1 cellular context compared by ENCODE assay signal in the genomic region with DNA sequence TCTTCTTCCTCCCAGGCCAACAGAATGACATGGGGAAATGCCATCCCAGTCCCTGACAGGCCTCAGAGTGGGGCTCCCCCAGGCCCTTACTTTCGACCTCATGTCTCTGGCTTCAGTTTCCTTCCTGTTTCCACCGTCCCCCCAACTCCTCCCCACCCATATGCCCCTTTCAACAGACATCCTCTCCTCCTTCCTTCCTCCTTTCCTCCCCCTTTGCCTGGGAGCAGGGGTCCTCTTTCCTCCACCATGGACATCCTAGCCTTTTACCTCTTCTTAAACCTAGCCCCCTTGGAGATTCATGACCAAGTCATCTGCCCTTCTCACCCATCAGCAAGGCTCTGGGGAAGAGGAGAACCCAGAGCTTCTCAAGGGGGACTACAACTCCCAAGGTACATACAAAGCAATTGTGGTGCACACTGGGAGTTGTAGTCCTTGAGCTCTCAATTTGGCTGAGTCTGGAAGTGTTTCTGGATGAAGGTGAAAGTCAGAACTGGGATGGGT.
TF ChIP-seq lines count a peak whose summit lies in the region.

No MANE protein-coding gene starts in this region.

TF ChIP-seq in GM12878, 131 proteins besides CTCF, POLR2A, EP300 and RAD21 (continues in another document):
- TF ChIP-seq YY1 (IDR thresholded peaks at IDR 0.05; ENCODE audit: low read depth, low read length) (peak; percentile 71), CREM (IDR thresholded peaks at IDR 0.05; ENCODE audit: low read depth) (peak; percentile 84; the same call in 1 of the 2 replicates), HCFC1 (IDR thresholded peaks at IDR 0.05; ENCODE audit: low read length) (peak; percentile 93), EED (IDR thresholded peaks at IDR 0.05; ENCODE audit: low read depth) (peak; percentile 46; the same call in 1 of the 2 replicates), HDAC2 (IDR thresholded peaks at IDR 0.05) (no peak), SIX5 (IDR thresholded peaks at IDR 0.05; ENCODE audit: low read depth, low read length, severe bottlenecking) (peak; percentile 99), ZNF217 (IDR thresholded peaks at IDR 0.05) (no peak), TBL1XR1 (IDR thresholded peaks at IDR 0.05; ENCODE audit: low read depth, low read length) (no peak), SREBF1 (IDR thresholded peaks at IDR 0.05; ENCODE audit: low read length) (no peak; the same call in 1 of the 2 replicates), HDGF (IDR thresholded peaks at IDR 0.05) (peak; percentile 80; the same call in 1 of the 2 replicates), EGR1 (IDR thresholded peaks at IDR 0.05; ENCODE audit: borderline replicate concordance in 1 of 2, low read depth in 2 of 2, low read length in 2 of 2) (peak in 1 of 2 experiments; percentile 28; a peak in 1 of 3 replicates), HDAC6 (IDR thresholded peaks at IDR 0.05; ENCODE audit: unreplicated experiment) (no peak), FOS (IDR thresholded peaks at IDR 0.05; ENCODE audit: borderline replicate concordance, extremely low read depth, insufficient read length) (no peak), SP1 (IDR thresholded peaks at IDR 0.05; ENCODE audit: low read depth, low read length) (no peak), TCF3 (IDR thresholded peaks at IDR 0.05; ENCODE audit: borderline replicate concordance, insufficient read depth, low read depth, low read length) (no peak), NR2C1 (IDR thresholded peaks at IDR 0.05) (0 out of 2 replicates have a peak, but pooled peaks have one; percentile 28), STAT1 (conservative IDR thresholded peaks at IDR 0.05) (no peak), FOXM1 (IDR thresholded peaks at IDR 0.05; ENCODE audit: low read depth, low read length) (no peak), EZH2 (IDR thresholded peaks at IDR 0.05; ENCODE audit: borderline replicate concordance, control insufficient read depth, low read depth, low read length) (no peak), PAX8 (IDR thresholded peaks at IDR 0.05) (no peak), IKZF1 (conservative IDR thresholded peaks at IDR 0.05) (peak; percentile 87), MXI1 (IDR thresholded peaks at IDR 0.05; ENCODE audit: low read depth, low read length) (no peak), SMAD5 (IDR thresholded peaks at IDR 0.05; ENCODE audit: low read depth) (no peak), POLR2AphosphoS5 (IDR thresholded peaks at IDR 0.05; ENCODE audit: low read length) (no peak)
- TF ChIP-seq, protein P1, sequence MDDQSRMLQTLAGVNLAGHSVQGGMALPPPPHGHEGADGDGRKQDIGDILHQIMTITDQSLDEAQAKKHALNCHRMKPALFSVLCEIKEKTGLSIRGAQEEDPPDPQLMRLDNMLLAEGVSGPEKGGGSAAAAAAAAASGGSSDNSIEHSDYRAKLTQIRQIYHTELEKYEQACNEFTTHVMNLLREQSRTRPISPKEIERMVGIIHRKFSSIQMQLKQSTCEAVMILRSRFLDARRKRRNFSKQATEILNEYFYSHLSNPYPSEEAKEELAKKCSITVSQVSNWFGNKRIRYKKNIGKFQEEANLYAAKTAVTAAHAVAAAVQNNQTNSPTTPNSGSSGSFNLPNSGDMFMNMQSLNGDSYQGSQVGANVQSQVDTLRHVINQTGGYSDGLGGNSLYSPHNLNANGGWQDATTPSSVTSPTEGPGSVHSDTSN (IDR thresholded peaks at IDR 0.05; ENCODE audit: insufficient replicate concordance, low read depth, low read length) = no peak
- TF ChIP-seq, protein P2, sequence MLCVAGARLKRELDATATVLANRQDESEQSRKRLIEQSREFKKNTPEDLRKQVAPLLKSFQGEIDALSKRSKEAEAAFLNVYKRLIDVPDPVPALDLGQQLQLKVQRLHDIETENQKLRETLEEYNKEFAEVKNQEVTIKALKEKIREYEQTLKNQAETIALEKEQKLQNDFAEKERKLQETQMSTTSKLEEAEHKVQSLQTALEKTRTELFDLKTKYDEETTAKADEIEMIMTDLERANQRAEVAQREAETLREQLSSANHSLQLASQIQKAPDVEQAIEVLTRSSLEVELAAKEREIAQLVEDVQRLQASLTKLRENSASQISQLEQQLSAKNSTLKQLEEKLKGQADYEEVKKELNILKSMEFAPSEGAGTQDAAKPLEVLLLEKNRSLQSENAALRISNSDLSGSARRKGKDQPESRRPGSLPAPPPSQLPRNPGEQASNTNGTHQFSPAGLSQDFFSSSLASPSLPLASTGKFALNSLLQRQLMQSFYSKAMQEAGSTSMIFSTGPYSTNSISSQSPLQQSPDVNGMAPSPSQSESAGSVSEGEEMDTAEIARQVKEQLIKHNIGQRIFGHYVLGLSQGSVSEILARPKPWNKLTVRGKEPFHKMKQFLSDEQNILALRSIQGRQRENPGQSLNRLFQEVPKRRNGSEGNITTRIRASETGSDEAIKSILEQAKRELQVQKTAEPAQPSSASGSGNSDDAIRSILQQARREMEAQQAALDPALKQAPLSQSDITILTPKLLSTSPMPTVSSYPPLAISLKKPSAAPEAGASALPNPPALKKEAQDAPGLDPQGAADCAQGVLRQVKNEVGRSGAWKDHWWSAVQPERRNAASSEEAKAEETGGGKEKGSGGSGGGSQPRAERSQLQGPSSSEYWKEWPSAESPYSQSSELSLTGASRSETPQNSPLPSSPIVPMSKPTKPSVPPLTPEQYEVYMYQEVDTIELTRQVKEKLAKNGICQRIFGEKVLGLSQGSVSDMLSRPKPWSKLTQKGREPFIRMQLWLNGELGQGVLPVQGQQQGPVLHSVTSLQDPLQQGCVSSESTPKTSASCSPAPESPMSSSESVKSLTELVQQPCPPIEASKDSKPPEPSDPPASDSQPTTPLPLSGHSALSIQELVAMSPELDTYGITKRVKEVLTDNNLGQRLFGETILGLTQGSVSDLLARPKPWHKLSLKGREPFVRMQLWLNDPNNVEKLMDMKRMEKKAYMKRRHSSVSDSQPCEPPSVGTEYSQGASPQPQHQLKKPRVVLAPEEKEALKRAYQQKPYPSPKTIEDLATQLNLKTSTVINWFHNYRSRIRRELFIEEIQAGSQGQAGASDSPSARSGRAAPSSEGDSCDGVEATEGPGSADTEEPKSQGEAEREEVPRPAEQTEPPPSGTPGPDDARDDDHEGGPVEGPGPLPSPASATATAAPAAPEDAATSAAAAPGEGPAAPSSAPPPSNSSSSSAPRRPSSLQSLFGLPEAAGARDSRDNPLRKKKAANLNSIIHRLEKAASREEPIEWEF (IDR thresholded peaks at IDR 0.05; ENCODE audit: insufficient replicate concordance, low read depth, low read length) = no peak
- TF ChIP-seq, protein P3, sequence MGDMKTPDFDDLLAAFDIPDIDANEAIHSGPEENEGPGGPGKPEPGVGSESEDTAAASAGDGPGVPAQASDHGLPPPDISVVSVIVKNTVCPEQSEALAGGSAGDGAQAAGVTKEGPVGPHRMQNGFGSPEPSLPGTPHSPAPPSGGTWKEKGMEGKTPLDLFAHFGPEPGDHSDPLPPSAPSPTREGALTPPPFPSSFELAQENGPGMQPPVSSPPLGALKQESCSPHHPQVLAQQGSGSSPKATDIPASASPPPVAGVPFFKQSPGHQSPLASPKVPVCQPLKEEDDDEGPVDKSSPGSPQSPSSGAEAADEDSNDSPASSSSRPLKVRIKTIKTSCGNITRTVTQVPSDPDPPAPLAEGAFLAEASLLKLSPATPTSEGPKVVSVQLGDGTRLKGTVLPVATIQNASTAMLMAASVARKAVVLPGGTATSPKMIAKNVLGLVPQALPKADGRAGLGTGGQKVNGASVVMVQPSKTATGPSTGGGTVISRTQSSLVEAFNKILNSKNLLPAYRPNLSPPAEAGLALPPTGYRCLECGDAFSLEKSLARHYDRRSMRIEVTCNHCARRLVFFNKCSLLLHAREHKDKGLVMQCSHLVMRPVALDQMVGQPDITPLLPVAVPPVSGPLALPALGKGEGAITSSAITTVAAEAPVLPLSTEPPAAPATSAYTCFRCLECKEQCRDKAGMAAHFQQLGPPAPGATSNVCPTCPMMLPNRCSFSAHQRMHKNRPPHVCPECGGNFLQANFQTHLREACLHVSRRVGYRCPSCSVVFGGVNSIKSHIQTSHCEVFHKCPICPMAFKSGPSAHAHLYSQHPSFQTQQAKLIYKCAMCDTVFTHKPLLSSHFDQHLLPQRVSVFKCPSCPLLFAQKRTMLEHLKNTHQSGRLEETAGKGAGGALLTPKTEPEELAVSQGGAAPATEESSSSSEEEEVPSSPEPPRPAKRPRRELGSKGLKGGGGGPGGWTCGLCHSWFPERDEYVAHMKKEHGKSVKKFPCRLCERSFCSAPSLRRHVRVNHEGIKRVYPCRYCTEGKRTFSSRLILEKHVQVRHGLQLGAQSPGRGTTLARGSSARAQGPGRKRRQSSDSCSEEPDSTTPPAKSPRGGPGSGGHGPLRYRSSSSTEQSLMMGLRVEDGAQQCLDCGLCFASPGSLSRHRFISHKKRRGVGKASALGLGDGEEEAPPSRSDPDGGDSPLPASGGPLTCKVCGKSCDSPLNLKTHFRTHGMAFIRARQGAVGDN (IDR thresholded peaks at IDR 0.05) = no peak
- TF ChIP-seq, protein P4, sequence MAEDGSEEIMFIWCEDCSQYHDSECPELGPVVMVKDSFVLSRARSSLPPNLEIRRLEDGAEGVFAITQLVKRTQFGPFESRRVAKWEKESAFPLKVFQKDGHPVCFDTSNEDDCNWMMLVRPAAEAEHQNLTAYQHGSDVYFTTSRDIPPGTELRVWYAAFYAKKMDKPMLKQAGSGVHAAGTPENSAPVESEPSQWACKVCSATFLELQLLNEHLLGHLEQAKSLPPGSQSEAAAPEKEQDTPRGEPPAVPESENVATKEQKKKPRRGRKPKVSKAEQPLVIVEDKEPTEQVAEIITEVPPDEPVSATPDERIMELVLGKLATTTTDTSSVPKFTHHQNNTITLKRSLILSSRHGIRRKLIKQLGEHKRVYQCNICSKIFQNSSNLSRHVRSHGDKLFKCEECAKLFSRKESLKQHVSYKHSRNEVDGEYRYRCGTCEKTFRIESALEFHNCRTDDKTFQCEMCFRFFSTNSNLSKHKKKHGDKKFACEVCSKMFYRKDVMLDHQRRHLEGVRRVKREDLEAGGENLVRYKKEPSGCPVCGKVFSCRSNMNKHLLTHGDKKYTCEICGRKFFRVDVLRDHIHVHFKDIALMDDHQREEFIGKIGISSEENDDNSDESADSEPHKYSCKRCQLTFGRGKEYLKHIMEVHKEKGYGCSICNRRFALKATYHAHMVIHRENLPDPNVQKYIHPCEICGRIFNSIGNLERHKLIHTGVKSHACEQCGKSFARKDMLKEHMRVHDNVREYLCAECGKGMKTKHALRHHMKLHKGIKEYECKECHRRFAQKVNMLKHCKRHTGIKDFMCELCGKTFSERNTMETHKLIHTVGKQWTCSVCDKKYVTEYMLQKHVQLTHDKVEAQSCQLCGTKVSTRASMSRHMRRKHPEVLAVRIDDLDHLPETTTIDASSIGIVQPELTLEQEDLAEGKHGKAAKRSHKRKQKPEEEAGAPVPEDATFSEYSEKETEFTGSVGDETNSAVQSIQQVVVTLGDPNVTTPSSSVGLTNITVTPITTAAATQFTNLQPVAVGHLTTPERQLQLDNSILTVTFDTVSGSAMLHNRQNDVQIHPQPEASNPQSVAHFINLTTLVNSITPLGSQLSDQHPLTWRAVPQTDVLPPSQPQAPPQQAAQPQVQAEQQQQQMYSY (CRISPR knock-in tag; IDR thresholded peaks at IDR 0.05) = no peak
- TF ChIP-seq, protein P5, sequence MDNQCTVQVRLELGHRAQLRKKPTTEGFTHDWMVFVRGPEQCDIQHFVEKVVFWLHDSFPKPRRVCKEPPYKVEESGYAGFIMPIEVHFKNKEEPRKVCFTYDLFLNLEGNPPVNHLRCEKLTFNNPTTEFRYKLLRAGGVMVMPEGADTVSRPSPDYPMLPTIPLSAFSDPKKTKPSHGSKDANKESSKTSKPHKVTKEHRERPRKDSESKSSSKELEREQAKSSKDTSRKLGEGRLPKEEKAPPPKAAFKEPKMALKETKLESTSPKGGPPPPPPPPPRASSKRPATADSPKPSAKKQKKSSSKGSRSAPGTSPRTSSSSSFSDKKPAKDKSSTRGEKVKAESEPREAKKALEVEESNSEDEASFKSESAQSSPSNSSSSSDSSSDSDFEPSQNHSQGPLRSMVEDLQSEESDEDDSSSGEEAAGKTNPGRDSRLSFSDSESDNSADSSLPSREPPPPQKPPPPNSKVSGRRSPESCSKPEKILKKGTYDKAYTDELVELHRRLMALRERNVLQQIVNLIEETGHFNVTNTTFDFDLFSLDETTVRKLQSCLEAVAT (IDR thresholded peaks at IDR 0.05) = peak; percentile 42; the same call in 1 of the 2 replicates
- TF ChIP-seq, protein P6, sequence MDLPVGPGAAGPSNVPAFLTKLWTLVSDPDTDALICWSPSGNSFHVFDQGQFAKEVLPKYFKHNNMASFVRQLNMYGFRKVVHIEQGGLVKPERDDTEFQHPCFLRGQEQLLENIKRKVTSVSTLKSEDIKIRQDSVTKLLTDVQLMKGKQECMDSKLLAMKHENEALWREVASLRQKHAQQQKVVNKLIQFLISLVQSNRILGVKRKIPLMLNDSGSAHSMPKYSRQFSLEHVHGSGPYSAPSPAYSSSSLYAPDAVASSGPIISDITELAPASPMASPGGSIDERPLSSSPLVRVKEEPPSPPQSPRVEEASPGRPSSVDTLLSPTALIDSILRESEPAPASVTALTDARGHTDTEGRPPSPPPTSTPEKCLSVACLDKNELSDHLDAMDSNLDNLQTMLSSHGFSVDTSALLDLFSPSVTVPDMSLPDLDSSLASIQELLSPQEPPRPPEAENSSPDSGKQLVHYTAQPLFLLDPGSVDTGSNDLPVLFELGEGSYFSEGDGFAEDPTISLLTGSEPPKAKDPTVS (IDR thresholded peaks at IDR 0.05; ENCODE audit: low read depth, low read length) = no peak
- TF ChIP-seq, protein P7, sequence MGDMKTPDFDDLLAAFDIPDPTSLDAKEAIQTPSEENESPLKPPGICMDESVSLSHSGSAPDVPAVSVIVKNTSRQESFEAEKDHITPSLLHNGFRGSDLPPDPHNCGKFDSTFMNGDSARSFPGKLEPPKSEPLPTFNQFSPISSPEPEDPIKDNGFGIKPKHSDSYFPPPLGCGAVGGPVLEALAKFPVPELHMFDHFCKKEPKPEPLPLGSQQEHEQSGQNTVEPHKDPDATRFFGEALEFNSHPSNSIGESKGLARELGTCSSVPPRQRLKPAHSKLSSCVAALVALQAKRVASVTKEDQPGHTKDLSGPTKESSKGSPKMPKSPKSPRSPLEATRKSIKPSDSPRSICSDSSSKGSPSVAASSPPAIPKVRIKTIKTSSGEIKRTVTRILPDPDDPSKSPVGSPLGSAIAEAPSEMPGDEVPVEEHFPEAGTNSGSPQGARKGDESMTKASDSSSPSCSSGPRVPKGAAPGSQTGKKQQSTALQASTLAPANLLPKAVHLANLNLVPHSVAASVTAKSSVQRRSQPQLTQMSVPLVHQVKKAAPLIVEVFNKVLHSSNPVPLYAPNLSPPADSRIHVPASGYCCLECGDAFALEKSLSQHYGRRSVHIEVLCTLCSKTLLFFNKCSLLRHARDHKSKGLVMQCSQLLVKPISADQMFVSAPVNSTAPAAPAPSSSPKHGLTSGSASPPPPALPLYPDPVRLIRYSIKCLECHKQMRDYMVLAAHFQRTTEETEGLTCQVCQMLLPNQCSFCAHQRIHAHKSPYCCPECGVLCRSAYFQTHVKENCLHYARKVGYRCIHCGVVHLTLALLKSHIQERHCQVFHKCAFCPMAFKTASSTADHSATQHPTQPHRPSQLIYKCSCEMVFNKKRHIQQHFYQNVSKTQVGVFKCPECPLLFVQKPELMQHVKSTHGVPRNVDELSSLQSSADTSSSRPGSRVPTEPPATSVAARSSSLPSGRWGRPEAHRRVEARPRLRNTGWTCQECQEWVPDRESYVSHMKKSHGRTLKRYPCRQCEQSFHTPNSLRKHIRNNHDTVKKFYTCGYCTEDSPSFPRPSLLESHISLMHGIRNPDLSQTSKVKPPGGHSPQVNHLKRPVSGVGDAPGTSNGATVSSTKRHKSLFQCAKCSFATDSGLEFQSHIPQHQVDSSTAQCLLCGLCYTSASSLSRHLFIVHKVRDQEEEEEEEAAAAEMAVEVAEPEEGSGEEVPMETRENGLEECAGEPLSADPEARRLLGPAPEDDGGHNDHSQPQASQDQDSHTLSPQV (IDR thresholded peaks at IDR 0.05) = no peak
